In genomic region chr19:12937243-12938053, GRCh38 we compare ENCODE assay signal across 8 cellular contexts. TPM values are rescaled to one million over a fixed set of nuclear protein-coding genes. Genes with fewer than 3 reads are reported as not detected.
A peak's percentile ranks its signal among the peaks of the same experiment; 100 is the strongest.
DNase-seq lines count a peak whose midpoint lies in the region; ATAC-seq and TF ChIP-seq lines count a peak whose summit lies in the region.

No MANE protein-coding gene starts in this region.

- in situ Hi-C loops in brain microvascular endothelial cell (cut with HindIII; ENCODE audit: low pct_ligation_motif_present, low sequenced_read_pairs), result no loop called here

- TF ChIP-seq POLR2A in thyroid gland (IDR thresholded peaks at IDR 0.05) (no peak), GM18505 (IDR thresholded peaks at IDR 0.05; ENCODE audit: borderline replicate concordance, extremely low read depth, insufficient read depth, insufficient read length) (no peak)

- peak overlapping the region; percentile 99 for H3K4me3 Mint-ChIP-seq in HFFc6

- H3K27me3 ChIP-seq in brain microvascular endothelial cell (replicated peaks) (no peaks in the 10 kb centered on the region), liver (ENCODE audit: control insufficient read depth in 4 of 4, insufficient read depth in 4 of 4, low read length in 3 of 4) (no peaks in the 10 kb centered on the region), thyroid gland (no peaks in the 10 kb centered on the region)

- ATAC-seq in GM18505 (IDR thresholded peaks at IDR 0.05; ENCODE audit: unreplicated experiment), result no peak

- peak overlapping the region; percentile 64 for H3K4me3 ChIP-seq in brain microvascular endothelial cell (ENCODE audit: low read depth, low read length)
- H3K4me3 ChIP-seq in liver (ENCODE audit: low read depth in 1 of 3, low read length in 3 of 3), result peak overlapping the region; percentile 47 to 68 (median 48)
- peak overlapping the region in 1 of 3 donors; percentile 25 for H3K4me3 ChIP-seq in thyroid gland (replicated peaks in 1 of 3)

- peaks cover 11% of the 10 kb centered on the region for H3K9me3 Mint-ChIP-seq in HFFc6

- H3K27ac ChIP-seq in brain microvascular endothelial cell, result peak overlapping the region; percentile 34
- H3K27ac ChIP-seq in liver (ENCODE audit: low read depth in 1 of 2, low read length in 2 of 2), result peak overlapping the region in 1 of 2 donors; percentile 48
- peak overlapping the region in 2 of 3 donors; percentile 47 to 70 for H3K27ac ChIP-seq in thyroid gland

- TF ChIP-seq RAD21 in liver (IDR thresholded peaks at IDR 0.05), result no peak

- TF ChIP-seq CTCF in HFFc6 (IDR thresholded peaks at IDR 0.05) (no peak; the same call in 1 of the 2 replicates), brain microvascular endothelial cell (IDR thresholded peaks at IDR 0.05; ENCODE audit: low read depth, low read length, missing control alignments) (peak; percentile 4), liver (IDR thresholded peaks at IDR 0.05; ENCODE audit: low read depth, low read length, missing input control) (no peak), thyroid gland (IDR thresholded peaks at IDR 0.05) (no peak)

- H3K9me3 ChIP-seq in liver (ENCODE audit: control insufficient read depth in 4 of 4, low read length in 3 of 4) (no peaks in the 10 kb centered on the region), thyroid gland (no peaks in the 10 kb centered on the region)

- H3K36me3 ChIP-seq in brain microvascular endothelial cell (replicated peaks) (peaks cover 28% of the 10 kb centered on the region), liver (ENCODE audit: control insufficient read depth in 4 of 4, insufficient read depth in 3 of 4, low read depth in 1 of 4, low read length in 3 of 4) (peaks cover 13 to 25% (median 21%) of the 10 kb centered on the region in 4 donors), thyroid gland (peaks cover 28 to 35% of the 10 kb centered on the region in 2 donors)

- intact Hi-C loops in thyroid gland (cut with DNase I) (loop anchor here (10.0 kb wide), 1 partner anchor 53 kb away; the partner anchor contains the start of genes DNASE2 and KLF1), posterior vena cava (cut with DNase I) (no loop called here)

- H3K9ac ChIP-seq in liver (ENCODE audit: low read depth in 1 of 2, low read length in 2 of 2), result no peak overlapping the region

- H3K27ac Mint-ChIP-seq in HFFc6, result peak overlapping the region; percentile 92

- WGBS in liver, result 4% methylated on average over 23 of the region's 23 CpGs
- WGBS in thyroid gland, 2 donors, result 5 to 7% methylated on average over 18 to 19 of the region's 23 CpGs

- H3K4me1 ChIP-seq in liver (ENCODE audit: control insufficient read depth in 4 of 4, insufficient read depth in 4 of 4, low read length in 3 of 4) (peaks cover 13 to 43% (median 36%) of the 10 kb centered on the region in 4 donors), thyroid gland (peaks cover 36 to 42% of the 10 kb centered on the region in 2 donors)

- H3K27me3 Mint-ChIP-seq in HFFc6 (ENCODE audit: insufficient read depth), result peaks cover 8% of the 10 kb centered on the region

- H3K4me1 Mint-ChIP-seq in HFFc6 (ENCODE audit: low read depth), result peaks cover 36% of the 10 kb centered on the region

- DNase-seq in DMS153 (lab: John Stamatoyannopoulos, UW) (peak; percentile 77), HFFc6 (no peak), NOMO-1 treated with DMSO at 0.1 percent for 48 hours (lab: John Stamatoyannopoulos, UW; ENCODE audit: unreplicated experiment) (peak; percentile 82), brain microvascular endothelial cell (peak; percentile 25), thyroid gland (peak; percentile 81 to 83), posterior vena cava (ENCODE audit: low spot score) (no peak)

- peaks cover 39% of the 10 kb centered on the region for H3K36me3 Mint-ChIP-seq in HFFc6 (ENCODE audit: low read depth)

TF ChIP-seq in liver, 16 proteins besides CTCF, POLR2A, EP300 and RAD21:
- TF ChIP-seq, protein P1, sequence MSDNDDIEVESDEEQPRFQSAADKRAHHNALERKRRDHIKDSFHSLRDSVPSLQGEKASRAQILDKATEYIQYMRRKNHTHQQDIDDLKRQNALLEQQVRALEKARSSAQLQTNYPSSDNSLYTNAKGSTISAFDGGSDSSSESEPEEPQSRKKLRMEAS (IDR thresholded peaks at IDR 0.05), result no peak
- TF ChIP-seq HNF4A (conservative IDR thresholded peaks at IDR 0.05), result peak in 1 of 2 donors; percentile 41

RNA-seq across cellular contexts. Expression of gene CALR, which starts 1.0 kb away (rescaled TPM):
- 1,000 to 10,000 TPM; 1,716 to 2,461 (median 2,371) TPM for total RNA-seq in HFFc6 (2021; fragmentation: NEBNext Ultra II Directional; extraction: Animal tissue kit (Norgen Biotek cat#: 25700))
- total RNA-seq in liver (1,000 to 10,000 TPM in 1 of 2 donors, 100 to 1,000 TPM in 1; 618 to 1,316 TPM), thyroid gland (1,000 to 10,000 TPM; 1,892 to 4,270 (median 2,942) TPM), posterior vena cava (100 to 1,000 TPM; 629 to 855 TPM)
- polyA plus RNA-seq in liver, result 1,000 to 10,000 TPM in 1 of 2 donors, 100 to 1,000 TPM in 1; 913 to 1,228 TPM

RNA-seq across cellular contexts. Expression of gene FARSA, which starts 3.9 kb away (rescaled TPM):
- total RNA-seq in HFFc6 (2021; fragmentation: NEBNext Ultra II Directional; extraction: Animal tissue kit (Norgen Biotek cat#: 25700)), result 100 to 1,000 TPM in 1 of 6 experiments, 10 to 100 TPM in 5; 87.8 to 101 (median 90.4) TPM
- 10 to 100 TPM; 29.8 to 34.0 TPM for total RNA-seq in liver
- 10 to 100 TPM; 34.7 to 50.1 TPM for polyA plus RNA-seq in liver
- total RNA-seq in thyroid gland, result 10 to 100 TPM; 43.5 to 61.5 (median 53.4) TPM
- total RNA-seq in posterior vena cava, result 10 to 100 TPM; 30.8 to 31.1 TPM

RNA-seq across cellular contexts. Expression of gene RAD23A, which starts 8.2 kb away (rescaled TPM):
- 100 to 1,000 TPM; 108 to 140 (median 129) TPM for total RNA-seq in HFFc6 (2021; fragmentation: NEBNext Ultra II Directional; extraction: Animal tissue kit (Norgen Biotek cat#: 25700))
- total RNA-seq in liver (100 to 1,000 TPM in 1 of 2 donors, 10 to 100 TPM in 1; 42.9 to 112 TPM), thyroid gland (100 to 1,000 TPM in 2 of 4 donors, 10 to 100 TPM in 2; 72.0 to 128 (median 101) TPM), posterior vena cava (100 to 1,000 TPM in 1 of 2 donors, 10 to 100 TPM in 1; 90.9 to 124 TPM)
- 10 to 100 TPM; 45.0 to 88.6 TPM for polyA plus RNA-seq in liver

RNA-seq across cellular contexts. Expression of gene SYCE2, which starts 18.4 kb away (rescaled TPM):
- total RNA-seq in HFFc6 (2021; fragmentation: NEBNext Ultra II Directional; extraction: Animal tissue kit (Norgen Biotek cat#: 25700)), result 1 to 10 TPM in 3 of 6 experiments, under 1 TPM in 3; 0.28 to 1.7 (median 0.91) TPM
- total RNA-seq in liver (under 1 TPM in 1 of 2 donors, not detected in 1; 0.42 TPM), thyroid gland (not detected), posterior vena cava (not detected)
- polyA plus RNA-seq in liver, result under 1 TPM; 0.07 to 0.43 TPM

RNA-seq across cellular contexts. Expression of gene GADD45GIP1, which starts 19.6 kb away (rescaled TPM):
- 10 to 100 TPM; 34.3 to 54.3 (median 46.9) TPM for total RNA-seq in HFFc6 (2021; fragmentation: NEBNext Ultra II Directional; extraction: Animal tissue kit (Norgen Biotek cat#: 25700))
- total RNA-seq in liver, result 10 to 100 TPM in 1 of 2 donors, 1 to 10 TPM in 1; 8.4 to 22.1 TPM
- 10 to 100 TPM; 23.6 to 54.2 TPM for polyA plus RNA-seq in liver
- total RNA-seq in thyroid gland, result 10 to 100 TPM; 31.8 to 68.3 (median 55.2) TPM
- total RNA-seq in posterior vena cava, result 10 to 100 TPM; 18.1 to 20.7 TPM

Comparison
In these comparisons a context has a peak if more than half of its experiments do, and no peak if none do; other contexts are left out.
1. DNase-seq: peak in DMS153 (single experiment), NOMO-1 treated with DMSO at 0.1 percent for 48 hours (single experiment), brain microvascular endothelial cell (single experiment) and thyroid gland (2 of 2); none in HFFc6 (single experiment) and posterior vena cava (single experiment).